20 cellular contexts compared by ENCODE assay signal in genomic region chr6:147547369-147547902, GRCh38. TPM values are rescaled to one million over a fixed set of nuclear protein-coding genes. Genes with fewer than 3 reads are reported as not detected.
"Had no signal": no experiment of that assay in that cellular context is flagged by ENCODE, and none has a peak within 500 bp of the region (broad histone marks: within the 10 kb centered on the region; RNA-seq: fewer than 3 reads in every experiment).

No MANE protein-coding gene starts in this region.

- H3K4me3 Mint-ChIP-seq: activated CD4-positive, alpha-beta T cell treated with anti-CD3 and anti-CD28 coated beads, Interleukin-2, amount 10 ng/mL, durations not matched to agents 24 days and 14 days; activated CD8-positive, alpha-beta T cell treated with anti-CD3 and anti-CD28 coated beads, Interleukin-2, amount 10 ng/mL, durations not matched to agents 7 days and 5 days; activated naive CD4-positive, alpha-beta T cell treated with anti-CD3 and anti-CD28 coated beads, Interleukin-2, amount 10 ng/mL, durations not matched to agents 7 days and 5 days; activated naive CD8-positive, alpha-beta T cell treated with anti-CD3 and anti-CD28 coated beads, Interleukin-2, amount 50 U/mL, for 24 hours; activated T-cell treated with anti-CD3 and anti-CD28 coated beads, Interleukin-2, amount 50 U/mL, for 4 hours; memory B cell; naive B cell; neural crest cell; stimulated activated memory B cell treated with anti-CD40 and anti-IgM and Interleukin-4, amounts not matched to agents 10 μg/mL and 1 μg/mL and 100 μg/mL, for 72 hours had no signal

- H3K36me3 Mint-ChIP-seq: activated naive CD4-positive, alpha-beta T cell treated with anti-CD3 and anti-CD28 coated beads, Interleukin-2, amount 10 ng/mL, durations not matched to agents 7 days and 5 days; memory B cell; naive B cell; stimulated activated memory B cell treated with anti-CD40 and anti-IgM and Interleukin-4, amounts not matched to agents 10 μg/mL and 1 μg/mL and 100 μg/mL, for 72 hours had no signal

- H3K27ac Mint-ChIP-seq: activated CD4-positive, alpha-beta T cell treated with anti-CD3 and anti-CD28 coated beads, Interleukin-2, amount 10 ng/mL, durations not matched to agents 24 days and 14 days; activated CD8-positive, alpha-beta T cell treated with anti-CD3 and anti-CD28 coated beads, Interleukin-2, amount 10 ng/mL, durations not matched to agents 7 days and 5 days; activated naive CD4-positive, alpha-beta T cell treated with anti-CD3 and anti-CD28 coated beads, Interleukin-2, amount 10 ng/mL, durations not matched to agents 7 days and 5 days; activated naive CD8-positive, alpha-beta T cell treated with anti-CD3 and anti-CD28 coated beads, Interleukin-2, amount 50 U/mL, for 24 hours; memory B cell; naive B cell; stimulated activated memory B cell treated with anti-CD40 and anti-IgM and Interleukin-4, amounts not matched to agents 10 μg/mL and 1 μg/mL and 100 μg/mL, for 72 hours had no signal

- H3K27ac ChIP-seq: ascending aorta, coronary artery, prostate gland had no signal

- H3K4me3 ChIP-seq: ascending aorta, coronary artery, prostate gland had no signal

- H3K27me3 ChIP-seq: ascending aorta had no signal

- DNase-seq: activated CD4-positive, alpha-beta T cell treated with anti-CD3 and anti-CD28 coated beads, Interleukin-2, amount 10 ng/mL, durations not matched to agents 24 days and 14 days; activated CD8-positive, alpha-beta T cell treated with anti-CD3 and anti-CD28 coated beads, Interleukin-2, amount 10 ng/mL, durations not matched to agents 7 days and 5 days; activated effector memory CD4-positive, alpha-beta T cell treated with Interleukin-2 at 50 U/mL for 16 hours; activated naive CD4-positive, alpha-beta T cell treated with anti-CD3 and anti-CD28 coated beads, Interleukin-2, amount 10 ng/mL, durations not matched to agents 7 days and 5 days; activated naive CD8-positive, alpha-beta T cell treated with anti-CD3 and anti-CD28 coated beads, Interleukin-2, amount 50 U/mL, for 24 hours; activated T-cell treated with anti-CD3 and anti-CD28 coated beads, Interleukin-2, amount 50 U/mL, for 4 hours; foreskin melanocyte; glutamatergic neuron; naive B cell; stimulated activated CD4-positive, alpha-beta T cell treated with anti-CD3 and anti-CD28 coated beads, Interleukin-4, amount 100 ng/mL, for 4 hours; T-helper 1 cell; T-helper 9 cell had no signal

- H3K27me3 Mint-ChIP-seq: activated CD4-positive, alpha-beta T cell treated with anti-CD3 and anti-CD28 coated beads, Interleukin-2, amount 10 ng/mL, durations not matched to agents 24 days and 14 days; activated naive CD4-positive, alpha-beta T cell treated with anti-CD3 and anti-CD28 coated beads, Interleukin-2, amount 10 ng/mL, durations not matched to agents 7 days and 5 days; memory B cell; stimulated activated memory B cell treated with anti-CD40 and anti-IgM and Interleukin-4, amounts not matched to agents 10 μg/mL and 1 μg/mL and 100 μg/mL, for 72 hours had no signal

- H3K4me1 Mint-ChIP-seq: activated CD4-positive, alpha-beta T cell treated with anti-CD3 and anti-CD28 coated beads, Interleukin-2, amount 10 ng/mL, durations not matched to agents 24 days and 14 days; activated naive CD4-positive, alpha-beta T cell treated with anti-CD3 and anti-CD28 coated beads, Interleukin-2, amount 10 ng/mL, durations not matched to agents 7 days and 5 days; activated naive CD8-positive, alpha-beta T cell treated with anti-CD3 and anti-CD28 coated beads, Interleukin-2, amount 50 U/mL, for 24 hours; memory B cell; naive B cell; stimulated activated memory B cell treated with anti-CD40 and anti-IgM and Interleukin-4, amounts not matched to agents 10 μg/mL and 1 μg/mL and 100 μg/mL, for 72 hours had no signal

- H3K36me3 ChIP-seq: ascending aorta, prostate gland had no signal

- H3K9me3 ChIP-seq: ascending aorta, prostate gland had no signal

- ATAC-seq: activated CD8-positive, alpha-beta T cell treated with anti-CD3 and anti-CD28 coated beads, Interleukin-2, amount 10 ng/mL, durations not matched to agents 7 days and 5 days; activated naive CD8-positive, alpha-beta T cell treated with anti-CD3 and anti-CD28 coated beads, Interleukin-2, amount 50 U/mL, for 24 hours; activated T-cell treated with anti-CD3 and anti-CD28 coated beads, Interleukin-2, amount 50 U/mL, for 4 hours; sciatic nerve; stimulated activated memory B cell treated with anti-CD40 and anti-IgM and Interleukin-4, amounts not matched to agents 10 μg/mL and 1 μg/mL and 100 μg/mL, for 72 hours had no signal

- H3K9me3 Mint-ChIP-seq: activated CD4-positive, alpha-beta T cell treated with anti-CD3 and anti-CD28 coated beads, Interleukin-2, amount 10 ng/mL, durations not matched to agents 24 days and 14 days; activated naive CD4-positive, alpha-beta T cell treated with anti-CD3 and anti-CD28 coated beads, Interleukin-2, amount 10 ng/mL, durations not matched to agents 7 days and 5 days; activated T-cell treated with anti-CD3 and anti-CD28 coated beads, Interleukin-2, amount 50 U/mL, for 4 hours; memory B cell; neural crest cell had no signal

- H3K4me1 ChIP-seq: ascending aorta, prostate gland had no signal

RNA-seq across cellular contexts. Expression of gene SAMD5, which starts 38.9 kb away (rescaled TPM):
- total RNA-seq: activated CD8-positive, alpha-beta T cell treated with anti-CD3 and anti-CD28 coated beads, Interleukin-2, amount 10 ng/mL, durations not matched to agents 7 days and 5 days; activated T-cell treated with anti-CD3 and anti-CD28 coated beads, Interleukin-2, amount 50 U/mL, for 4 hours; mononuclear cell had no signal
